In genomic region chr19:49851456-49852259, GRCh38 we compare ENCODE assay signal across 1 cellular context.
TF ChIP-seq lines count a peak whose summit lies in the region.

No MANE protein-coding gene starts in this region.

TF ChIP-seq in GM12878, 131 proteins besides CTCF, POLR2A, EP300 and RAD21:
- no peak for TF ChIP-seq IRF4 (IDR thresholded peaks at IDR 0.05; ENCODE audit: low read depth, low read length)
- TF ChIP-seq, protein P1, sequence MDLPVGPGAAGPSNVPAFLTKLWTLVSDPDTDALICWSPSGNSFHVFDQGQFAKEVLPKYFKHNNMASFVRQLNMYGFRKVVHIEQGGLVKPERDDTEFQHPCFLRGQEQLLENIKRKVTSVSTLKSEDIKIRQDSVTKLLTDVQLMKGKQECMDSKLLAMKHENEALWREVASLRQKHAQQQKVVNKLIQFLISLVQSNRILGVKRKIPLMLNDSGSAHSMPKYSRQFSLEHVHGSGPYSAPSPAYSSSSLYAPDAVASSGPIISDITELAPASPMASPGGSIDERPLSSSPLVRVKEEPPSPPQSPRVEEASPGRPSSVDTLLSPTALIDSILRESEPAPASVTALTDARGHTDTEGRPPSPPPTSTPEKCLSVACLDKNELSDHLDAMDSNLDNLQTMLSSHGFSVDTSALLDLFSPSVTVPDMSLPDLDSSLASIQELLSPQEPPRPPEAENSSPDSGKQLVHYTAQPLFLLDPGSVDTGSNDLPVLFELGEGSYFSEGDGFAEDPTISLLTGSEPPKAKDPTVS (IDR thresholded peaks at IDR 0.05; ENCODE audit: low read depth, low read length) = peak; percentile 68; the same call in 1 of the 2 replicates
- no peak for TF ChIP-seq RBBP5 (conservative IDR thresholded peaks at IDR 0.05)
- no peak for TF ChIP-seq CEBPB (IDR thresholded peaks at IDR 0.05; ENCODE audit: borderline replicate concordance in 1 of 2, low read depth in 2 of 2, low read length in 2 of 2)
- no peak for TF ChIP-seq POLR2AphosphoS2 (IDR thresholded peaks at IDR 0.05; ENCODE audit: low read depth, low read length)
- no peak for TF ChIP-seq WRNIP1 (IDR thresholded peaks at IDR 0.05; ENCODE audit: borderline replicate concordance, low read depth, low read length)
- no peak for TF ChIP-seq TCF12 (IDR thresholded peaks at IDR 0.05; ENCODE audit: low read depth, low read length)
- TF ChIP-seq CHD2 (IDR thresholded peaks at IDR 0.05; ENCODE audit: borderline replicate concordance, low read depth, low read length) = no peak
- TF ChIP-seq SIX5 (IDR thresholded peaks at IDR 0.05; ENCODE audit: low read depth, low read length, severe bottlenecking) = no peak
- peak; percentile 14 for TF ChIP-seq PBX3 (IDR thresholded peaks at IDR 0.05; ENCODE audit: insufficient replicate concordance, low read depth, low read length)
- peak; percentile 31; the same call in 1 of the 2 replicates for TF ChIP-seq SIN3A (IDR thresholded peaks at IDR 0.05; ENCODE audit: low read depth, low read length)
- TF ChIP-seq PKNOX1 (IDR thresholded peaks at IDR 0.05) = peak; percentile 46; the same call in 1 of the 2 replicates
- TF ChIP-seq EGR1 (IDR thresholded peaks at IDR 0.05; ENCODE audit: borderline replicate concordance in 1 of 2, low read depth in 2 of 2, low read length in 2 of 2) = peak in 1 of 2 experiments; percentile 5; a peak in 1 of 3 replicates
- 0 out of 2 replicates have a peak, but pooled peaks have one; percentile 14 for TF ChIP-seq NKRF (conservative IDR thresholded peaks at IDR 0.05)
- no peak for TF ChIP-seq ZNF217 (IDR thresholded peaks at IDR 0.05)
